In genomic region chr1:159088050-159088449, GRCh38 we compare ENCODE assay signal across 13 cellular contexts. TPM values are rescaled to one million over a fixed set of nuclear protein-coding genes. Genes with fewer than 3 reads are reported as not detected.
A peak's percentile ranks its signal among the peaks of the same experiment; 100 is the strongest.
DNase-seq lines count a peak whose midpoint lies in the region; ATAC-seq, FAIRE-seq and TF ChIP-seq lines count a peak whose summit lies in the region.
"Had no signal": no experiment of that assay in that cellular context is flagged by ENCODE, and none has a peak within 500 bp of the region (broad histone marks: within the 10 kb centered on the region; RNA-seq: fewer than 3 reads in every experiment).

No MANE protein-coding gene starts in this region.

- H3K4me1 ChIP-seq in thyroid gland: no peaks in the 10 kb centered on the region

- peak overlapping the region; percentile 48 to 87 for H3K27ac Mint-ChIP-seq in natural killer cell treated with Interleukin-12 subunit alpha and Interleukin-12 subunit beta and Interleukin-15 and Interleukin-18, amount 100 ng/mL, for 72 hours
- H3K27ac Mint-ChIP-seq: effector memory CD8-positive, alpha-beta T cell had no signal

- FAIRE-seq in GM12891 (lab: Jason Lieb, UNC): no peak
- FAIRE-seq: H1 had no signal

- intact Hi-C loops in posterior vena cava (cut with DNase I) (loop anchor here in 1 of 2 donors (10.0 kb wide), 1 partner anchor 1123 kb away; no protein-coding TSS in a partner anchor), thyroid gland (cut with DNase I) (no loop called here)

- ATAC-seq in natural killer cell treated with Interleukin-12 subunit alpha and Interleukin-12 subunit beta and Interleukin-15 and Interleukin-18, amount 100 ng/mL, for 72 hours: no peak
- no peak for ATAC-seq in activated CD4-positive, CD25-positive, alpha-beta regulatory T cell treated with anti-CD3 and anti-CD28 coated beads, Interleukin-2, amount 50 U/mL, for 24 hours
- ATAC-seq: effector memory CD8-positive, alpha-beta T cell; Panc1 had no signal

- TF ChIP-seq POLR2A in GM12891 (IDR thresholded peaks at IDR 0.05; ENCODE audit: low read depth, low read length): no peak
- no peak for TF ChIP-seq POLR2A in thyroid gland (IDR thresholded peaks at IDR 0.05)

- WGBS in thyroid gland, 2 donors: 49 to 75% methylated on average over 2 of the region's 2 CpGs

- H3K4me3 Mint-ChIP-seq in natural killer cell treated with Interleukin-12 subunit alpha and Interleukin-12 subunit beta and Interleukin-15 and Interleukin-18, amount 100 ng/mL, for 72 hours: no peak overlapping the region
- H3K4me3 Mint-ChIP-seq: effector memory CD8-positive, alpha-beta T cell had no signal

- TF ChIP-seq CTCF in astrocyte of the spinal cord (IDR thresholded peaks at IDR 0.05; ENCODE audit: low read depth, low read length) (no peak), thyroid gland (IDR thresholded peaks at IDR 0.05) (no peak)

- H3K36me3 Mint-ChIP-seq in natural killer cell treated with Interleukin-12 subunit alpha and Interleukin-12 subunit beta and Interleukin-15 and Interleukin-18, amount 100 ng/mL, for 72 hours: no peaks in the 10 kb centered on the region

- no peaks in the 10 kb centered on the region for H3K9me3 ChIP-seq in thyroid gland

- DNase-seq in GM12891 (ENCODE audit: insufficient read length, low spot score) (no peak), NOMO-1 treated with dmso at 0.1 percent for 144 hours (lab: John Stamatoyannopoulos, UW; ENCODE audit: unreplicated experiment) (peak; percentile 70), astrocyte of the spinal cord (ENCODE audit: low read depth, low spot score) (peak; percentile 66), posterior vena cava (ENCODE audit: low spot score) (no peak), thyroid gland (no peak), NCI-H510A (lab: John Stamatoyannopoulos, UW) (no peak)
- DNase-seq in natural killer cell treated with Interleukin-12 subunit alpha and Interleukin-12 subunit beta and Interleukin-15 and Interleukin-18, amount 100 ng/mL, for 72 hours (ENCODE audit: low spot score): no peak
- DNase-seq: effector memory CD8-positive, alpha-beta T cell; stimulated activated CD4-positive, alpha-beta T cell treated with anti-CD3 and anti-CD28 coated beads, Interleukin-2, amount 100 ng/mL, for 48 hours had no signal

- H3K36me3 ChIP-seq in thyroid gland: no peaks in the 10 kb centered on the region

- H3K27ac ChIP-seq in thyroid gland: no peak overlapping the region

- no peaks in the 10 kb centered on the region for H3K27me3 ChIP-seq in thyroid gland

- in situ Hi-C loops in astrocyte of the spinal cord (cut with HindIII; ENCODE audit: low sequenced_read_pairs): no loop called here

- H3K27me3 Mint-ChIP-seq in natural killer cell treated with Interleukin-12 subunit alpha and Interleukin-12 subunit beta and Interleukin-15 and Interleukin-18, amount 100 ng/mL, for 72 hours: peaks cover 0 to 8% of the 10 kb centered on the region in 2 donors
- H3K27me3 Mint-ChIP-seq: effector memory CD8-positive, alpha-beta T cell had no signal

- no peaks in the 10 kb centered on the region for H3K9me3 Mint-ChIP-seq in natural killer cell treated with Interleukin-12 subunit alpha and Interleukin-12 subunit beta and Interleukin-15 and Interleukin-18, amount 100 ng/mL, for 72 hours
- H3K9me3 Mint-ChIP-seq: effector memory CD8-positive, alpha-beta T cell had no signal

- H3K4me3 ChIP-seq in astrocyte of the spinal cord (ENCODE audit: low read depth, low read length): no peak overlapping the region
- H3K4me3 ChIP-seq in thyroid gland (replicated peaks in 1 of 3): no peak overlapping the region

- H3K4me1 Mint-ChIP-seq in natural killer cell treated with Interleukin-12 subunit alpha and Interleukin-12 subunit beta and Interleukin-15 and Interleukin-18, amount 100 ng/mL, for 72 hours (ENCODE audit: low read depth in 2 of 2): peaks cover 19 to 48% of the 10 kb centered on the region in 2 donors

TF ChIP-seq in GM12891, 5 proteins besides CTCF, POLR2A, EP300 and RAD21:
- TF ChIP-seq SPI1 (IDR thresholded peaks at IDR 0.05; ENCODE audit: low read depth, low read length) (peak; percentile 50; the same call in 1 of the 2 replicates), POLR2AphosphoS5 (IDR thresholded peaks at IDR 0.05; ENCODE audit: low read depth, low read length) (no peak), TAF1 (IDR thresholded peaks at IDR 0.05; ENCODE audit: low read depth, low read length) (no peak)

RNA-seq across cellular contexts. Expression of gene AIM2, which starts 11.5 kb away (rescaled TPM):
- polyA plus RNA-seq in GM12891 (2012; ENCODE audit: low read depth, missing spikeins): 14.5 TPM
- 1 to 10 TPM; 1.8 to 6.6 TPM for total RNA-seq in natural killer cell treated with Interleukin-12 subunit alpha and Interleukin-12 subunit beta and Interleukin-15 and Interleukin-18, amount 100 ng/mL, for 72 hours
- total RNA-seq in posterior vena cava (1 to 10 TPM; 1.4 to 1.5 TPM), thyroid gland (under 1 TPM in 3 of 4 donors, not detected in 1; 0.22 to 0.34 (median 0.27) TPM)
- total RNA-seq: lung microvascular endothelial cell had no signal

Comparison
In these comparisons a context has a peak if more than half of its experiments do, and no peak if none do; other contexts are left out.
1. DNase-seq: peak in NOMO-1 treated with dmso at 0.1 percent for 144 hours (single experiment) and astrocyte of the spinal cord (single experiment); none in GM12891 (single experiment), natural killer cell treated with Interleukin-12 subunit alpha and Interleukin-12 subunit beta and Interleukin-15 and Interleukin-18, amount 100 ng/mL, for 72 hours (single experiment), posterior vena cava (single experiment), thyroid gland (0 of 2) and NCI-H510A (single experiment).